18 cellular contexts compared by ENCODE assay signal in the genomic region with DNA sequence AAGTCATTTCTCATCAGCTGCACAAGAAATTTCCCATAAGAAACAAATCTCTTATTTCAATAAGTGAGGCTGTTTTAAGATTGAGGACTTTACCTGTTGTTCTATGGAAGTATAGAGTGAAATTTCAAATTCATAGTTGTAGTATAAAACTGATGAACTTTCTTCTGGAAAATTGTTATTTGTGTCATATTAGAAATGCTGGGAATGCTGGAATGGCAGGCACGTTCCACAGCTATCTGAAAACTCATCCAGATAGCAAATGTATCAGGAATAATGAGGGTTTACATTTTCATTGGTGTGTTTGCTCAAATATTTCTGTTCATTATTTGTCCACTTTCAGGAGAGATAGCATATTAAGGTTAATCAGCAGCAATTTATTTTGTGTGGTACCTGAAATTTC. TPM values are rescaled to one million over a fixed set of nuclear protein-coding genes. Genes with fewer than 3 reads are reported as not detected.
"Had no signal": no experiment of that assay in that cellular context is flagged by ENCODE, and none has a peak within 500 bp of the region (broad histone marks: within the 10 kb centered on the region; RNA-seq: fewer than 3 reads in every experiment).

No MANE protein-coding gene starts in this region.

- DNase-seq: caudate nucleus; colonic mucosa; dorsolateral prefrontal cortex; effector CD8-positive, alpha-beta T cell; hippocampal formation; mammary epithelial cell; naive thymus-derived CD8-positive, alpha-beta T cell; small intestine; stimulated activated CD4-positive, alpha-beta T cell treated with anti-CD3 and anti-CD28 coated beads, Interleukin-12 subunit alpha, Interleukin-12 subunit beta, amount 100 ng/mL, for 4 hours; stimulated activated naive CD4-positive, alpha-beta T cell; stomach; substantia nigra; upper lobe of right lung had no signal

- H3K27me3 ChIP-seq: colonic mucosa, gastroesophageal sphincter, neutrophil, right atrium auricular region, stomach, upper lobe of right lung had no signal

- ATAC-seq: esophagus mucosa; gastroesophageal sphincter; naive thymus-derived CD8-positive, alpha-beta T cell; upper lobe of right lung had no signal

- H3K4me3 ChIP-seq: colonic mucosa, dorsolateral prefrontal cortex, gastroesophageal sphincter, stomach, upper lobe of right lung had no signal

- FAIRE-seq: small intestine had no signal

- H3K36me3 ChIP-seq: colonic mucosa, gastroesophageal sphincter, neutrophil, right atrium auricular region, stomach, upper lobe of right lung had no signal

- H3K27ac ChIP-seq: colonic mucosa, dorsolateral prefrontal cortex, gastroesophageal sphincter, neutrophil had no signal

- H3K4me1 ChIP-seq: colonic mucosa had no signal

- H3K9me3 ChIP-seq: colonic mucosa, gastroesophageal sphincter, neutrophil, right atrium auricular region, stomach, upper lobe of right lung had no signal

RNA-seq across cellular contexts. Expression of a gene that starts 40.8 kb away (rescaled TPM):
- total RNA-seq: naive thymus-derived CD8-positive, alpha-beta T cell had no signal
- polyA plus RNA-seq: naive thymus-derived CD8-positive, alpha-beta T cell; neural cell had no signal
